In genomic region chr3:29429055-29429454, GRCh38 we compare ENCODE assay signal across 27 cellular contexts.
"Had no signal": no experiment of that assay in that cellular context is flagged by ENCODE, and none has a peak within 500 bp of the region (broad histone marks: within the 10 kb centered on the region; RNA-seq: fewer than 3 reads in every experiment).

No MANE protein-coding gene starts in this region.

- H3K36me3 ChIP-seq: brain microvascular endothelial cell, gastrocnemius medialis, left ventricle myocardium inferior, sigmoid colon, spleen, tibial artery, WERI-Rb-1 had no signal

- H3K27ac ChIP-seq: brain microvascular endothelial cell, left ventricle myocardium inferior, spleen, WERI-Rb-1 had no signal

- H3K27me3 Mint-ChIP-seq: activated CD4-positive, alpha-beta T cell treated with anti-CD3 and anti-CD28 coated beads, Interleukin-2, amount 10 ng/mL, durations not matched to agents 7 days and 5 days; activated CD8-positive, alpha-beta memory T cell treated with anti-CD3 and anti-CD28 coated beads, Interleukin-2, amount 10 ng/mL, durations not matched to agents 7 days and 5 days; activated CD8-positive, alpha-beta T cell treated with anti-CD3 and anti-CD28 coated beads for 36 hours; activated naive CD8-positive, alpha-beta T cell treated with anti-CD3 and anti-CD28 coated beads, Interleukin-2, amount 50 U/mL, for 24 hours; memory B cell; T-cell had no signal

- H3K9me3 Mint-ChIP-seq: activated CD4-positive, alpha-beta T cell treated with anti-CD3 and anti-CD28 coated beads, Interleukin-2, amount 10 ng/mL, durations not matched to agents 7 days and 5 days; activated CD8-positive, alpha-beta T cell treated with anti-CD3 and anti-CD28 coated beads for 36 hours; nephron progenitor cell; T-cell had no signal

- ATAC-seq: activated CD8-positive, alpha-beta memory T cell treated with anti-CD3 and anti-CD28 coated beads, Interleukin-2, amount 10 ng/mL, durations not matched to agents 7 days and 5 days; activated CD8-positive, alpha-beta T cell treated with anti-CD3 and anti-CD28 coated beads for 36 hours; activated naive CD8-positive, alpha-beta T cell treated with anti-CD3 and anti-CD28 coated beads, Interleukin-2, amount 50 U/mL, for 24 hours; esophagus mucosa; gastrocnemius medialis; stimulated activated naive CD8-positive, alpha-beta T cell treated with anti-CD3 and anti-CD28 coated beads, Interleukin-15, Interleukin-2, amounts not matched to agents 100 U/mL and 50 U/mL, for 24 hours; T-cell had no signal

- DNase-seq: activated CD4-positive, alpha-beta T cell treated with anti-CD3 and anti-CD28 coated beads, Interleukin-2, amount 10 ng/mL, durations not matched to agents 7 days and 5 days; activated CD4-positive, CD25-positive, alpha-beta regulatory T cell treated with anti-CD3 and anti-CD28 coated beads, Interleukin-2, amount 50 U/mL, for 72 hours; activated CD8-positive, alpha-beta memory T cell treated with anti-CD3 and anti-CD28 coated beads, Interleukin-2, amount 10 ng/mL, durations not matched to agents 7 days and 5 days; activated CD8-positive, alpha-beta T cell treated with anti-CD3 and anti-CD28 coated beads for 36 hours; activated effector memory CD4-positive, alpha-beta T cell treated with anti-CD3 and anti-CD28 coated beads, Interleukin-2, amount 50 U/mL, for 16 hours; activated naive CD4-positive, alpha-beta T cell treated with anti-CD3 and anti-CD28 coated beads, Interleukin-2, amount 50 U/mL, for 16 hours; activated naive CD8-positive, alpha-beta T cell treated with anti-CD3 and anti-CD28 coated beads, Interleukin-2, amount 50 U/mL, for 24 hours; activated T-cell treated with anti-CD3 and anti-CD28 coated beads for 4 hours; anterior cingulate cortex; brain microvascular endothelial cell; caudate nucleus; dermis blood vessel endothelial cell; effector CD8-positive, alpha-beta T cell; gastrocnemius medialis; hypothalamus; left ventricle myocardium inferior; nephron progenitor cell; sigmoid colon; spleen; stimulated activated CD4-positive, alpha-beta T cell treated with anti-CD3 and anti-CD28 coated beads, Interleukin-4, amount 100 ng/mL, for 1 hour; stimulated activated naive CD8-positive, alpha-beta T cell treated with anti-CD3 and anti-CD28 coated beads, Interleukin-15, Interleukin-2, amounts not matched to agents 100 U/mL and 50 U/mL, for 24 hours; substantia nigra; T-cell; tibial artery; WERI-Rb-1 had no signal

- H3K36me3 Mint-ChIP-seq: activated CD8-positive, alpha-beta memory T cell treated with anti-CD3 and anti-CD28 coated beads, Interleukin-2, amount 10 ng/mL, durations not matched to agents 7 days and 5 days; memory B cell; T-cell had no signal

- H3K27me3 ChIP-seq: brain microvascular endothelial cell, gastrocnemius medialis, sigmoid colon, spleen, tibial artery had no signal

- H3K4me3 ChIP-seq: gastrocnemius medialis, left ventricle myocardium inferior, sigmoid colon, spleen, tibial artery had no signal

- H3K27ac Mint-ChIP-seq: activated CD4-positive, alpha-beta T cell treated with anti-CD3 and anti-CD28 coated beads, Interleukin-2, amount 10 ng/mL, durations not matched to agents 7 days and 5 days; activated CD8-positive, alpha-beta memory T cell treated with anti-CD3 and anti-CD28 coated beads, Interleukin-2, amount 10 ng/mL, durations not matched to agents 7 days and 5 days; activated CD8-positive, alpha-beta T cell treated with anti-CD3 and anti-CD28 coated beads for 36 hours; activated naive CD8-positive, alpha-beta T cell treated with anti-CD3 and anti-CD28 coated beads, Interleukin-2, amount 50 U/mL, for 24 hours; memory B cell; nephron progenitor cell; T-cell had no signal

- H3K9me3 ChIP-seq: gastrocnemius medialis, left ventricle myocardium inferior, sigmoid colon, spleen, tibial artery had no signal

- H3K4me3 Mint-ChIP-seq: activated CD4-positive, alpha-beta T cell treated with anti-CD3 and anti-CD28 coated beads, Interleukin-2, amount 10 ng/mL, durations not matched to agents 7 days and 5 days; activated CD8-positive, alpha-beta memory T cell treated with anti-CD3 and anti-CD28 coated beads, Interleukin-2, amount 10 ng/mL, durations not matched to agents 7 days and 5 days; activated CD8-positive, alpha-beta T cell treated with anti-CD3 and anti-CD28 coated beads for 36 hours; activated naive CD8-positive, alpha-beta T cell treated with anti-CD3 and anti-CD28 coated beads, Interleukin-2, amount 50 U/mL, for 24 hours; memory B cell; nephron progenitor cell; T-cell had no signal

- H3K4me1 Mint-ChIP-seq: activated CD4-positive, alpha-beta T cell treated with anti-CD3 and anti-CD28 coated beads, Interleukin-2, amount 10 ng/mL, durations not matched to agents 7 days and 5 days; activated CD8-positive, alpha-beta memory T cell treated with anti-CD3 and anti-CD28 coated beads, Interleukin-2, amount 10 ng/mL, durations not matched to agents 7 days and 5 days; activated naive CD8-positive, alpha-beta T cell treated with anti-CD3 and anti-CD28 coated beads, Interleukin-2, amount 50 U/mL, for 24 hours; memory B cell; T-cell had no signal

- H3K4me1 ChIP-seq: spleen had no signal
